ENCODE assay signal across 9 cellular contexts in the genomic region with DNA sequence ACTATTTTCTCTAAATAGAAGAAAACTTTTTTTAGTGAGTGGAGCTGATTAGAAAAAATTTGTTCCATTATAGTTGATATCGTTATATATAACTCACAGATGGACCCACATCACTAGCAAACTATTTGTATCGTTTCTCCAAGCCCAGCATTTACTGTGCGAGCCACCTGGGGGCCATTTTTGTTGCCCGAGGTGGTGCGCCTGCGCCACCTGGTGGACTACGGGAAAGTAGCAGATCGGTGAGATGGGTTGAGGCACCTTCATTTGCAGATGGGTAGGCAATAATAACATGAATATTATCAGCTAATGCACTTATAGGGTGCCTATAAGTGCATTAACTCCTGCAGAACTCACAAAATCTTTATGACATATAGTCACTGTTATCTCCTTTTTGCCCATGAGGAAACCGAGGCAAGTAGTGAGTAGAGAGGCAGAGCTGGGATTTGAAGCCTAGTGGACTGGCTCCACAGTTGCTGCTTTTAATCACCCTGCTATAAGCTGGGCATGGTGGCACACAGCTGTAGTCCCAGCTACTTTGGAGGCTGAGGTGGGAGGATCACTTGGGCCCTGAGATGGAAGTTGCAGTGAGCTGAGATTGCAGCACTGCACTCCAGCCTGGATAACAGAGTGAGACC. TPM values are rescaled to one million over a fixed set of nuclear protein-coding genes. Genes with fewer than 3 reads are reported as not detected.
DNase-seq lines count a peak whose midpoint lies in the region; ATAC-seq, FAIRE-seq and TF ChIP-seq lines count a peak whose summit lies in the region.
"Had no signal": no experiment of that assay in that cellular context is flagged by ENCODE, and none has a peak within 500 bp of the region (broad histone marks: within the 10 kb centered on the region; RNA-seq: fewer than 3 reads in every experiment).

No MANE protein-coding gene starts in this region.

- no peak for TF ChIP-seq POLR2A in tibial nerve (IDR thresholded peaks at IDR 0.05)

- peak; percentile 15 for FAIRE-seq in endometrium (lab: Jason Lieb, UNC)

- no peak overlapping the region for H3K27ac Mint-ChIP-seq in nephron progenitor cell
- H3K27ac Mint-ChIP-seq: stimulated activated naive CD8-positive, alpha-beta T cell treated with anti-CD3 and anti-CD28 coated beads, Interleukin-15, Interleukin-2, amounts not matched to agents 100 ng/mL and 50 ng/mL, for 24 hours had no signal

- TF ChIP-seq EP300 in tibial nerve (IDR thresholded peaks at IDR 0.05), result no peak

- peaks cover 39% of the 10 kb centered on the region for H3K27me3 Mint-ChIP-seq in nephron progenitor cell (ENCODE audit: low read depth, poor library complexity)

- H3K36me3 ChIP-seq in tibial nerve, result no peaks in the 10 kb centered on the region

- peaks cover 0 to 5% (median 2%) of the 10 kb centered on the region in 4 donors for H3K4me1 ChIP-seq in tibial nerve

- WGBS in tibial nerve, 2 donors, result 8 to 14% methylated on average over 9 of the region's 9 CpGs

- no peak overlapping the region for H3K4me3 ChIP-seq in tibial nerve

- H3K4me3 Mint-ChIP-seq in nephron progenitor cell, result no peak overlapping the region
- H3K4me3 Mint-ChIP-seq: stimulated activated naive CD8-positive, alpha-beta T cell treated with anti-CD3 and anti-CD28 coated beads, Interleukin-15, Interleukin-2, amounts not matched to agents 100 ng/mL and 50 ng/mL, for 24 hours had no signal

- TF ChIP-seq CTCF in C4-2B (conservative IDR thresholded peaks at IDR 0.05) (peak; percentile 98), nephron progenitor cell (IDR thresholded peaks at IDR 0.05) (peak; percentile 91), tibial nerve (IDR thresholded peaks at IDR 0.05) (peak; percentile 59 to 81 (median 72))

- no peaks in the 10 kb centered on the region for H3K36me3 Mint-ChIP-seq in nephron progenitor cell (ENCODE audit: low read depth)

- no peak overlapping the region for H3K27ac ChIP-seq in C4-2B
- no peak overlapping the region for H3K27ac ChIP-seq in tibial nerve

- peak; percentile 65 for ATAC-seq in GM21526 (IDR thresholded peaks at IDR 0.05; ENCODE audit: low FRiP score, unreplicated experiment)

- peaks cover 0 to 6% of the 10 kb centered on the region in 2 donors for H3K27me3 ChIP-seq in tibial nerve

- DNase-seq in NCI-H82 treated with DMSO at 0.1 percent for 48 hours (lab: John Stamatoyannopoulos, UW; ENCODE audit: unreplicated experiment) (peak; percentile 37), nephron progenitor cell (peak; percentile 75), tibial nerve (ENCODE audit: low spot score in 2 of 2) (peak; percentile 44 to 48), NCI-H2196 treated with DMSO at 0.1 percent for 48 hours (lab: John Stamatoyannopoulos, UW; ENCODE audit: unreplicated experiment) (no peak)
- peak; percentile 91 for DNase-seq in activated CD8-positive, alpha-beta memory T cell treated with anti-CD3 and anti-CD28 coated beads for 24 hours

- H3K9me3 ChIP-seq in tibial nerve, result peaks cover 0 to 8% (median 1%) of the 10 kb centered on the region in 4 donors

- H3K9me3 Mint-ChIP-seq in nephron progenitor cell, result no peaks in the 10 kb centered on the region
- H3K9me3 Mint-ChIP-seq: stimulated activated naive CD8-positive, alpha-beta T cell treated with anti-CD3 and anti-CD28 coated beads, Interleukin-15, Interleukin-2, amounts not matched to agents 100 ng/mL and 50 ng/mL, for 24 hours had no signal

- H3K4me1 Mint-ChIP-seq in nephron progenitor cell, result peaks cover 19% of the 10 kb centered on the region

RNA-seq across cellular contexts. Expression of gene NTN1, which starts 23.2 kb away (rescaled TPM):
- 10 to 100 TPM; 15.9 to 31.0 (median 25.0) TPM for total RNA-seq in tibial nerve

RNA-seq across cellular contexts. Expression of gene PIK3R5, which starts 32.6 kb away (rescaled TPM):
- total RNA-seq in tibial nerve, result 10 to 100 TPM; 17.8 to 62.1 (median 22.5) TPM
